16 cellular contexts compared by ENCODE assay signal in the genomic region with DNA sequence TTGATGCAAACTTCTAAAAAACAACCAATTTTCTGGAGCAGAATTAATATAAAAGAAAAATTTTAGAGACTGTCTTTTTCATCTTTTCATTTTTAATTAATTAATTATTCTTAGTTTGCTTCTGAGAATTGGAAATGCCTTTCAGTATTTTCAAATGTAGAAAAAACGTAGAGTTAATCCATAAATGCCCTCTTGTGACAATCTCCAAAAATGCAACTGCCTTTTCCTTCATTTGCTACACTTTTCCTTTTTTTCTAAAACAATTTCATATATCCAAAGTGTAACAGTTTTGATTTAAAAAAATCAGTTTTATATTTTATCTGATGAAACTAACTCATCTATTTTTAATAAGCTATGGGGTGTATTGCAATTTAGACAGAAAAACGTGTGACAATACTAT.
DNase-seq lines count a peak whose midpoint lies in the region; ATAC-seq and TF ChIP-seq lines count a peak whose summit lies in the region.
"Had no signal": no experiment of that assay in that cellular context is flagged by ENCODE, and none has a peak within 500 bp of the region (broad histone marks: within the 10 kb centered on the region; RNA-seq: fewer than 3 reads in every experiment).

No MANE protein-coding gene starts in this region.

- no peak for DNase-seq in AG09319 (ENCODE audit: extremely low read depth, low read depth)
- DNase-seq in WERI-Rb-1, result no peak
- DNase-seq in hepatocyte (ENCODE audit: low spot score), result no peak
- DNase-seq in middle frontal gyrus (ENCODE audit: extremely low spot score, low spot score), result no peak
- DNase-seq in Right ventricle myocardium superior, result no peak
- DNase-seq: adrenal gland; DMS153; left ventricle myocardium inferior; NCI-H526; occipital lobe; stimulated activated CD4-positive, alpha-beta T cell treated with anti-CD3 and anti-CD28 coated beads, Interleukin-2, amount 100 ng/mL, for 24 hours; stomach had no signal

- H3K36me3 ChIP-seq in WERI-Rb-1 (no peaks in the 10 kb centered on the region), hepatocyte (replicated peaks; ENCODE audit: insufficient read depth, low read depth) (no peaks in the 10 kb centered on the region)
- H3K36me3 ChIP-seq: adrenal gland, esophagus muscularis mucosa, left ventricle myocardium inferior, stomach had no signal

- no peaks in the 10 kb centered on the region for H4K20me1 ChIP-seq in hepatocyte (ENCODE audit: insufficient read depth, poor library complexity, severe bottlenecking)

- intact Hi-C loops in Right ventricle myocardium superior (cut with DNase I), result no loop called here

- no peaks in the 10 kb centered on the region for H3K27me3 ChIP-seq in WERI-Rb-1 (ENCODE audit: insufficient read depth, low read depth, severe bottlenecking)
- H3K27me3 ChIP-seq in hepatocyte, result no peaks in the 10 kb centered on the region
- H3K27me3 ChIP-seq: adrenal gland, esophagus muscularis mucosa, stomach had no signal

- no peak overlapping the region for H3K4me2 ChIP-seq in hepatocyte

- no peaks in the 10 kb centered on the region for H3K9me2 ChIP-seq in hepatocyte (replicated peaks; ENCODE audit: insufficient read depth)

- H3K4me3 ChIP-seq in WERI-Rb-1 (ENCODE audit: low read depth, low read length), result no peak overlapping the region
- H3K4me3 ChIP-seq in hepatocyte, result no peak overlapping the region
- H3K4me3 ChIP-seq: adrenal gland, esophagus muscularis mucosa, left ventricle myocardium inferior, stomach had no signal

- WGBS in hepatocyte (ENCODE audit: low lambda C conversion rate, missing lambda C conversion rate), result 23% methylated on average over 2 of the region's 2 CpGs

- TF ChIP-seq CTCF in AG09319 (IDR thresholded peaks at IDR 0.05; ENCODE audit: low read depth, low read length) (peak; percentile 25), LNCAP (IDR thresholded peaks at IDR 0.05) (peak; percentile 64), WERI-Rb-1 (IDR thresholded peaks at IDR 0.05; ENCODE audit: low read depth, low read length) (0 out of 2 replicates have a peak, but pooled peaks have one; percentile 13), hepatocyte (IDR thresholded peaks at IDR 0.05; ENCODE audit: poor library complexity) (peak; percentile 29)

- H2AFZ ChIP-seq in hepatocyte, result no peak overlapping the region

- H3K9me3 ChIP-seq in WERI-Rb-1 (ENCODE audit: severe bottlenecking), result no peaks in the 10 kb centered on the region
- H3K9me3 ChIP-seq in hepatocyte (ENCODE audit: low read depth), result no peaks in the 10 kb centered on the region

- ATAC-seq in HG03460 (IDR thresholded peaks at IDR 0.05; ENCODE audit: unreplicated experiment), result no peak
- no peak for ATAC-seq in Right ventricle myocardium superior (ENCODE audit: poor library complexity)
- no peak for ATAC-seq in HG02885 (IDR thresholded peaks at IDR 0.05; ENCODE audit: poor library complexity, unreplicated experiment)

- no peaks in the 10 kb centered on the region for H3K79me2 ChIP-seq in hepatocyte

- no peaks in the 10 kb centered on the region for H3K4me1 ChIP-seq in hepatocyte (ENCODE audit: insufficient read depth)
- H3K4me1 ChIP-seq: adrenal gland, esophagus muscularis mucosa, left ventricle myocardium inferior, stomach had no signal

- H3K27ac ChIP-seq in WERI-Rb-1 (no peak overlapping the region), hepatocyte (no peak overlapping the region)
- H3K27ac ChIP-seq: adrenal gland, esophagus muscularis mucosa, left ventricle myocardium inferior, stomach had no signal

Comparison
In these comparisons a context has a peak if more than half of its experiments do, and no peak if none do; other contexts are left out.
1. CTCF ChIP-seq: peak in every context shown above with its lines; median percentile 64 in LNCAP; 29 in hepatocyte; 25 in AG09319; 13 in WERI-Rb-1.